In the genomic region with DNA sequence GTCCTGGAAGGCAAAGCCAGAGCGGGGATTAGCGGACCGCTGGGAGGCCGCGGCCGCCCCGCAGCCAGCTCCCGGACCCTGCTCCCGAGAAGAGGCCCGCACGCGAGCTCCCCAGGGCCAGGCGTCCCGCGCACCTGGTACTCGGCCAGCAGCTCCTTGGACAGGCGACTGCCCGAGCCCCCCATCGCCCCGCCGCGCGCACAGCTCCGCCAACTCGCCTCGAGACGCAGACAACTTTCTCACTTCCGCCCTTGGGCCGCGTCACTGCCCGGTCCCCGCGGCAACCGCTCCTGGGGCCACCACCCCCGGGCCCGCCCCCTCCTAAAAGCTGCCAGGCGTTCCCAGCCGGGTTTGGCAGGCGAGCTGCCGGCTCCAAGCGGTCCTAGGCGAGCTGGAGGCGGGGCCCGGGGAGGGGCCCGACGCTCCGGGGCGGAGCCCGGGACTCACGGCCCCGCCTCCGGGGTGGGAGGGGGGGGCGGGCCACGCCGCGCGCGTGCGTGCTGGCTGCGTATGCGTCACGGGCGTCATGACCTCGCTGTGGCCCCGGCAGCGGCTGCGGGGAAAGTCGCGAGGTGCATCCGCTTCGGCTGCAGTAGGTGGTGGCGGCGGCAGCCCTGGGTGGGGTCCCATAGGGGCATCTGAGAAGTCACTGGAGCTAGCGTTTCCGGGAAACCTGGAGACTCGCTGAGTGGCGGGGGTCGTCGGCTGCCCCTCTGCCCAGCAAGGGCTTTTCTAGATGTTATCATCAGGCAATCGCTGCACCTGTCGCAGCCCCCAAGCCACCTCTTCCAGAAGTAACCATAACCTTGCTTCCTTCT, we compare ENCODE assay signal across 8 cellular contexts. TPM values are rescaled to one million over a fixed set of nuclear protein-coding genes. Genes with fewer than 3 reads are reported as not detected.
DNase-seq lines count a peak whose midpoint lies in the region; ATAC-seq and TF ChIP-seq lines count a peak whose summit lies in the region.

A gene (minus strand): TSS at position 241 of the 818 bp plus-strand sequence. CDS start 56 bp downstream, at position 185.
A gene with protein sequence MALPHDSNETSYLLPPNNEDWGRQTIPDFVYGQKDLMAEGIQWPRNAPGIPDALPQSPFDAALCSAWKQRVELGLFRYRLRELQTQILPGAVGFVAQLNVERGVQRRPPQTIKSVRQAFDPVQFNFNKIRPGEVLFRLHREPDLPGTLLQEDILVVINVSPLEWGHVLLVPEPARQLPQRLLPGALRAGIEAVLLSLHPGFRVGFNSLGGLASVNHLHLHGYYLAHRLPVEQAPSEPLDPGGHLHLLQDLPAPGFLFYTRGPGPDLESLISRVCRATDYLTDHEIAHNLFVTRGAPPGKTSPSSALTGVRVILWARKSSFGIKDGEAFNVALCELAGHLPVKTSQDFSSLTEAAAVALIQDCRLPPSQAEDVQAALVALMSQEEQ (plus strand): TSS at position 509 of the 818 bp plus-strand sequence. CDS start 6,700 bp downstream, outside the sequence.

- no peaks in the 10 kb centered on the region for H3K9me3 ChIP-seq in DND-41 (ENCODE audit: insufficient read depth, low read length, severe bottlenecking)
- H3K9me3 ChIP-seq in KOPT-K1 (ENCODE audit: insufficient read depth, low read length, poor library complexity, severe bottlenecking) = no peaks in the 10 kb centered on the region
- no peaks in the 10 kb centered on the region for H3K9me3 ChIP-seq in Peyer's patch
- H3K9me3 ChIP-seq in muscle layer of duodenum (ENCODE audit: control insufficient read depth in 1 of 2, low read length in 2 of 2) = no peaks in the 10 kb centered on the region

- H3K4me3 ChIP-seq in DND-41 (ENCODE audit: low read depth in 1 of 2, low read length in 2 of 2) (peak within 1 kb of the TSS; percentile 40 to 83; a peak in 3 of 4 replicates), Peyer's patch (peak within 1 kb of the TSS; percentile 66 to 91 (median 72)), muscle layer of duodenum (ENCODE audit: low read depth in 1 of 2, low read length in 2 of 2) (peak within 1 kb of the TSS; percentile 77 to 87)

- peak within 1 kb of the TSS; percentile 91 for H3K4me2 ChIP-seq in DND-41 (ENCODE audit: insufficient read depth, low read length)

- H3K79me2 ChIP-seq in DND-41 (ENCODE audit: insufficient read depth, low read length) = peaks cover 6% of the 10 kb centered on the region

- H3K27ac ChIP-seq in DND-41 (ENCODE audit: low read length) (peak within 1 kb of the TSS; percentile 70), KOPT-K1 (ENCODE audit: low read depth, low read length, poor library complexity, severe bottlenecking) (peak within 1 kb of the TSS; percentile 66), Peyer's patch (peak within 1 kb of the TSS; percentile 93 to 99 (median 94)), muscle layer of duodenum (ENCODE audit: low read length) (peak within 1 kb of the TSS; percentile 79)

- peak; percentile 71 to 74 for TF ChIP-seq POLR2A in Peyer's patch (IDR thresholded peaks at IDR 0.05)

- peak within 1 kb of the TSS; percentile 72 for H3K9ac ChIP-seq in DND-41 (ENCODE audit: low read depth, low read length)

- ATAC-seq in DND-41 (ENCODE audit: insufficient read depth, low read depth) (peak; percentile 87), GM21825 (IDR thresholded peaks at IDR 0.05; ENCODE audit: unreplicated experiment) (peak; percentile 86), esophagus mucosa (peak; percentile 87)

- peak within 1 kb of the TSS; percentile 90 for H2AFZ ChIP-seq in DND-41 (ENCODE audit: low read depth, low read length)

- H3K36me3 ChIP-seq in DND-41 (ENCODE audit: insufficient read depth, low read length) (peaks cover 32% of the 10 kb centered on the region), KOPT-K1 (ENCODE audit: insufficient read depth, low read length) (peaks cover 25% of the 10 kb centered on the region), Peyer's patch (peaks cover 0 to 49% (median 0%) of the 10 kb centered on the region in 3 donors), muscle layer of duodenum (ENCODE audit: control insufficient read depth in 1 of 2, insufficient read depth in 2 of 2, low read length in 2 of 2) (peaks cover 26 to 33% of the 10 kb centered on the region in 2 donors)

- no peak for TF ChIP-seq CTCF in DND-41 (IDR thresholded peaks at IDR 0.05; ENCODE audit: borderline replicate concordance, extremely low read depth, low read length, poor library complexity, severe bottlenecking)
- no peak for TF ChIP-seq CTCF in Peyer's patch (IDR thresholded peaks at IDR 0.05)

- no peaks in the 10 kb centered on the region; the same call in 1 of the 2 replicates for H4K20me1 ChIP-seq in DND-41 (ENCODE audit: insufficient read depth, low read length)

- no peaks in the 10 kb centered on the region for H3K27me3 ChIP-seq in DND-41 (ENCODE audit: insufficient read depth, low read length, poor library complexity)
- H3K27me3 ChIP-seq in Peyer's patch = no peaks in the 10 kb centered on the region
- H3K27me3 ChIP-seq in muscle layer of duodenum (ENCODE audit: low read depth, low read length) = no peaks in the 10 kb centered on the region

- DNase-seq in DND-41 = peak; percentile 95
- DNase-seq in Peyer's patch = peak; percentile 95 to 99 (median 98)
- DNase-seq in activated T-cell treated with anti-CD3 and anti-CD28 coated beads, Interleukin-2, amount 50 U/mL, for 48 hours = peak; percentile 97 to 98
- peak; percentile 92 for DNase-seq in stimulated activated CD8-positive, alpha-beta memory T cell treated with anti-CD3 and anti-CD28 coated beads, Interleukin-7, amount 100 ng/mL, for 24 hours (ENCODE audit: low read depth)

- H3K4me1 ChIP-seq in DND-41 (ENCODE audit: insufficient read depth, low read length) (peaks cover 32% of the 10 kb centered on the region), Peyer's patch (peaks cover 5 to 46% (median 20%) of the 10 kb centered on the region in 4 donors), muscle layer of duodenum (ENCODE audit: control insufficient read depth in 1 of 2, insufficient read depth in 2 of 2, low read length in 2 of 2) (peaks cover 33 to 46% of the 10 kb centered on the region in 2 donors)

RNA-seq across cellular contexts. Expression of the first gene that starts in this region (rescaled TPM):
- total RNA-seq in Peyer's patch (100 to 1,000 TPM in 3 of 4 donors, 10 to 100 TPM in 1; 71.0 to 166 (median 130) TPM), esophagus mucosa (118 TPM)

RNA-seq across cellular contexts. Expression of the second gene that starts in this region (rescaled TPM):
- total RNA-seq in Peyer's patch = 10 to 100 TPM in 3 of 4 donors, 1 to 10 TPM in 1; 8.3 to 24.0 (median 19.6) TPM
- total RNA-seq in esophagus mucosa = 6.5 TPM

Comparison
In these comparisons a context has a peak if more than half of its experiments do, and no peak if none do; other contexts are left out.
1. Peak in every context shown above with its lines: DNase-seq, ATAC-seq, H3K4me3 ChIP-seq and H3K27ac ChIP-seq.